1 cellular context compared by ENCODE assay signal in genomic region chr7:141014523-141015395, GRCh38.
A peak's percentile ranks its signal among the peaks of the same experiment; 100 is the strongest.
TF ChIP-seq lines count a peak whose summit lies in the region.

Gene MRPS33, minus strand, starts transcription at chr7:141014952. Its CDS starts 4,319 bp downstream, at chr7:141010633.

TF ChIP-seq in K562, 482 proteins besides CTCF, POLR2A, EP300 and RAD21 (continued from another document and continues in another):
- TF ChIP-seq ZNF277 (CRISPR knock-in tag; IDR thresholded peaks at IDR 0.05; ENCODE audit: borderline replicate concordance) = no peak
- TF ChIP-seq FOXJ2 (tag; IDR thresholded peaks at IDR 0.05) = no peak
- TF ChIP-seq ZNF239 (CRISPR knock-in tag; IDR thresholded peaks at IDR 0.05) = no peak; the same call in 1 of the 2 replicates
- no peak for TF ChIP-seq SRSF3 (IDR thresholded peaks at IDR 0.05; ENCODE audit: insufficient read depth, low read length)
- no peak for TF ChIP-seq ZNF717 (CRISPR knock-in tag; IDR thresholded peaks at IDR 0.05)
- TF ChIP-seq MCM7 (IDR thresholded peaks at IDR 0.05) = no peak
- TF ChIP-seq ZNF57 (CRISPR knock-in tag; IDR thresholded peaks at IDR 0.05) = no peak
- TF ChIP-seq LARP7 (IDR thresholded peaks at IDR 0.05) = no peak
- TF ChIP-seq MTA2 (IDR thresholded peaks at IDR 0.05; ENCODE audit: low read depth) = no peak
- no peak for TF ChIP-seq ETS2 (tag; IDR thresholded peaks at IDR 0.05; ENCODE audit: borderline replicate concordance, poor library complexity, severe bottlenecking)
- no peak for TF ChIP-seq PURB (CRISPR knock-in tag; IDR thresholded peaks at IDR 0.05; ENCODE audit: low read depth)
- TF ChIP-seq TRIM25 (IDR thresholded peaks at IDR 0.05; ENCODE audit: borderline replicate concordance) = no peak
- no peak for TF ChIP-seq HSF4 (CRISPR knock-in tag; IDR thresholded peaks at IDR 0.05; ENCODE audit: borderline replicate concordance)
- no peak for TF ChIP-seq ZNF785 (CRISPR knock-in tag; IDR thresholded peaks at IDR 0.05)
- TF ChIP-seq FOXA1 (IDR thresholded peaks at IDR 0.05; ENCODE audit: borderline replicate concordance) = no peak
- TF ChIP-seq PRMT5 (CRISPR knock-in tag; IDR thresholded peaks at IDR 0.05) = no peak
- no peak for TF ChIP-seq TGIF2 (CRISPR knock-in tag; IDR thresholded peaks at IDR 0.05)
- TF ChIP-seq SMARCE1 (IDR thresholded peaks at IDR 0.05) = peak; percentile 23; the same call in 1 of the 2 replicates
- TF ChIP-seq ZNF609 (CRISPR knock-in tag; IDR thresholded peaks at IDR 0.05; ENCODE audit: borderline replicate concordance) = no peak
- TF ChIP-seq FIP1L1 (IDR thresholded peaks at IDR 0.05; ENCODE audit: low read depth, low read length, poor library complexity, severe bottlenecking) = peak; percentile 84
- TF ChIP-seq ZNF3 (CRISPR knock-in tag; IDR thresholded peaks at IDR 0.05) = no peak
- TF ChIP-seq DMBX1 (CRISPR knock-in tag; IDR thresholded peaks at IDR 0.05; ENCODE audit: borderline replicate concordance) = no peak
- peak; percentile 46; the same call in 1 of the 2 replicates for TF ChIP-seq ATF6 (CRISPR knock-in tag; IDR thresholded peaks at IDR 0.05)
- no peak for TF ChIP-seq ZNF699 (CRISPR knock-in tag; IDR thresholded peaks at IDR 0.05; ENCODE audit: insufficient replicate concordance)
- no peak for TF ChIP-seq PREB (CRISPR knock-in tag; IDR thresholded peaks at IDR 0.05)
- peak in 1 of 2 experiments; percentile 96; a peak in 2 of 4 replicates for TF ChIP-seq KDM4B (IDR thresholded peaks at IDR 0.05; ENCODE audit: borderline replicate concordance in 2 of 2, low read depth in 1 of 2)
- no peak for TF ChIP-seq ZNF354B (CRISPR knock-in tag; IDR thresholded peaks at IDR 0.05)
- TF ChIP-seq TARDBP (IDR thresholded peaks at IDR 0.05) = no peak; the same call in 1 of the 2 replicates
- TF ChIP-seq RNF219 (CRISPR knock-in tag; IDR thresholded peaks at IDR 0.05) = peak; percentile 9; the same call in 1 of the 2 replicates
- TF ChIP-seq TBP (optimal IDR thresholded peaks at IDR 0.05; ENCODE audit: low read depth, low read length) = peak; percentile 91
- peak; percentile 97 for TF ChIP-seq POLR2B (IDR thresholded peaks at IDR 0.05; ENCODE audit: low read depth, partially characterized antibody)
- TF ChIP-seq ZNF24 (IDR thresholded peaks at IDR 0.05) = no peak; the same call in 1 of the 2 replicates
- TF ChIP-seq HEY1 (CRISPR knock-in tag; IDR thresholded peaks at IDR 0.05; ENCODE audit: borderline replicate concordance) = no peak
- no peak for TF ChIP-seq HMG20A (CRISPR knock-in tag; conservative IDR thresholded peaks at IDR 0.05)
- TF ChIP-seq KHSRP (IDR thresholded peaks at IDR 0.05) = no peak
- peak; percentile 45 to 73; a peak in 2 of 4 replicates for TF ChIP-seq SIN3A (IDR thresholded peaks at IDR 0.05; ENCODE audit: borderline replicate concordance in 2 of 2, control insufficient read depth in 1 of 2, low read depth in 2 of 2, low read length in 2 of 2)
- TF ChIP-seq NCOR1 (IDR thresholded peaks at IDR 0.05) = peak; percentile 50
- no peak; the same call in 1 of the 2 replicates for TF ChIP-seq SMC3 (conservative IDR thresholded peaks at IDR 0.05; ENCODE audit: insufficient read depth, low read depth, low read length)
- TF ChIP-seq ZNF76 (CRISPR knock-in tag; IDR thresholded peaks at IDR 0.05; ENCODE audit: borderline replicate concordance) = no peak
- no peak for TF ChIP-seq SMARCA5 (IDR thresholded peaks at IDR 0.05)
- no peak for TF ChIP-seq IRF9 (tag; IDR thresholded peaks at IDR 0.05)
- TF ChIP-seq SRSF1 (IDR thresholded peaks at IDR 0.05; ENCODE audit: low read depth, low read length) = peak; percentile 86; the same call in 1 of the 2 replicates
- TF ChIP-seq ESRRB (CRISPR knock-in tag; IDR thresholded peaks at IDR 0.05; ENCODE audit: borderline replicate concordance) = no peak
- no peak; the same call in 1 of the 2 replicates for TF ChIP-seq USF2 (CRISPR knock-in tag; IDR thresholded peaks at IDR 0.05)
- TF ChIP-seq HNRNPK (IDR thresholded peaks at IDR 0.05; ENCODE audit: low read depth, low read length, poor library complexity, severe bottlenecking) = no peak
- peak; percentile 73; the same call in 1 of the 2 replicates for TF ChIP-seq FOXP4 (CRISPR knock-in tag; IDR thresholded peaks at IDR 0.05; ENCODE audit: borderline replicate concordance)
- no peak for TF ChIP-seq ZSCAN32 (CRISPR knock-in tag; IDR thresholded peaks at IDR 0.05)
- no peak for TF ChIP-seq ATF2 (CRISPR knock-in tag; IDR thresholded peaks at IDR 0.05)
- no peak for TF ChIP-seq KAT8 (IDR thresholded peaks at IDR 0.05; ENCODE audit: low read depth)
